In genomic region chr1:47179023-47179987, GRCh38 we compare ENCODE assay signal across 9 cellular contexts. TPM values are rescaled to one million over a fixed set of nuclear protein-coding genes. Genes with fewer than 3 reads are reported as not detected.
DNase-seq lines count a peak whose midpoint lies in the region; ATAC-seq and TF ChIP-seq lines count a peak whose summit lies in the region.
"Had no signal": no experiment of that assay in that cellular context is flagged by ENCODE, and none has a peak within 500 bp of the region (broad histone marks: within the 10 kb centered on the region; RNA-seq: fewer than 3 reads in every experiment).

No MANE protein-coding gene starts in this region.

- intact Hi-C loops in CD4-positive, alpha-beta T cell (cut with DNase I, micrococcal nuclease) = loop anchor here in 1 of 2 experiments (5.0 kb wide), 1 partner anchor 533 kb away; no protein-coding TSS in a partner anchor
- intact Hi-C loops in dorsolateral prefrontal cortex (cut with DNase I) (loop anchor here in 1 of 2 donors (5.0 to 10.0 kb wide), 2 partner anchors 435 to 548 kb away; no protein-coding TSS in a partner anchor), right lobe of liver (cut with DNase I) (no loop called here)

- H3K9me3 Mint-ChIP-seq in CD4-positive, alpha-beta T cell = no peaks in the 10 kb centered on the region

- H3K4me1 ChIP-seq in right lobe of liver = peaks cover 0 to 3% (median 0%) of the 10 kb centered on the region in 4 donors

- H3K36me3 ChIP-seq in right lobe of liver = no peaks in the 10 kb centered on the region

- WGBS in right lobe of liver (ENCODE audit: insufficient coverage, low coverage, low lambda C conversion rate, missing lambda C conversion rate) = 7% methylated on average over 28 of the region's 30 CpGs

- peak overlapping the region; percentile 78 for H3K4me3 Mint-ChIP-seq in CD4-positive, alpha-beta T cell

- H3K27ac ChIP-seq in CD4-positive, alpha-beta T cell (ENCODE audit: low read depth, low read length) = no peak overlapping the region
- peak overlapping the region in 29 of 59 donors; percentile 4 to 85 (median 35) for H3K27ac ChIP-seq in dorsolateral prefrontal cortex
- no peak overlapping the region for H3K27ac ChIP-seq in right lobe of liver

- peak; percentile 40 to 69 (median 54) for DNase-seq in CD4-positive, alpha-beta T cell
- DNase-seq in NCI-H526 treated with DMSO at 0.1 percent for 48 hours (lab: John Stamatoyannopoulos, UW) = peak; percentile 70
- DNase-seq in activated CD4-positive, alpha-beta T cell treated with anti-CD3 and anti-CD28 coated beads, Interleukin-2, amount 50 U/mL, for 1 hour = peak; percentile 64
- DNase-seq in dorsolateral prefrontal cortex = peak; percentile 51 to 92 (median 84)
- DNase-seq in right lobe of liver = peak; percentile 85 to 88 (median 86)
- DNase-seq in stimulated activated CD4-positive, alpha-beta T cell treated with anti-CD3 and anti-CD28 coated beads, Interleukin-4, amount 100 ng/mL, for 4 hours = peak; percentile 53 to 73

- H3K27me3 ChIP-seq in CD4-positive, alpha-beta T cell (ENCODE audit: control insufficient read depth, insufficient read depth, low read length) = peaks cover 22% of the 10 kb centered on the region
- H3K27me3 ChIP-seq in dorsolateral prefrontal cortex (peaks cover 0 to 21% (median 0%) of the 10 kb centered on the region in 45 donors), right lobe of liver (no peaks in the 10 kb centered on the region)

- TF ChIP-seq CTCF in CD4-positive, alpha-beta T cell (IDR thresholded peaks at IDR 0.05) = peak; percentile 73
- TF ChIP-seq CTCF in dorsolateral prefrontal cortex (IDR thresholded peaks at IDR 0.05 in 54 of 56, conservative IDR thresholded peaks at IDR 0.05 in 2 of 56; ENCODE audit: low read depth in 1 of 56, partially characterized antibody in 56 of 56) (peak; percentile 67 to 95 (median 86)), right lobe of liver (IDR thresholded peaks at IDR 0.05) (peak; percentile 89 to 92 (median 90))

- no peak for TF ChIP-seq POLR2A in right lobe of liver (IDR thresholded peaks at IDR 0.05)

- H3K27ac Mint-ChIP-seq in CD4-positive, alpha-beta T cell = no peak overlapping the region

- ATAC-seq in CD4-positive, alpha-beta T cell (ENCODE audit: poor library complexity) = peak; percentile 63
- peak; percentile 74 for ATAC-seq in GM19397 (IDR thresholded peaks at IDR 0.05; ENCODE audit: unreplicated experiment)
- peak; percentile 87 for ATAC-seq in HG03558 (IDR thresholded peaks at IDR 0.05; ENCODE audit: extremely low read depth, unreplicated experiment)
- peak; percentile 85 to 91 (median 88) for ATAC-seq in right lobe of liver

- POLR2A ChIA-PET in CD4-positive, alpha-beta T cell (lab: Charles Lee) = interaction anchor here (0.6 kb wide), 1 partner anchor 259 kb away, joined by 3 read pairs; the partner anchor contains the start of gene FOXD2

- no peaks in the 10 kb centered on the region for H3K36me3 Mint-ChIP-seq in CD4-positive, alpha-beta T cell (ENCODE audit: low read depth)

- CTCF ChIA-PET in CD4-positive, alpha-beta T cell (lab: Charles Lee) = interaction anchor here (0.6 to 2.4 kb wide), 6 partner anchors 9 to 168 kb away, joined by 3 to 17 read pairs (median 4); no protein-coding TSS in a partner anchor

- H3K9me3 ChIP-seq in CD4-positive, alpha-beta T cell (ENCODE audit: control insufficient read depth, low read length) = no peaks in the 10 kb centered on the region
- no peaks in the 10 kb centered on the region for H3K9me3 ChIP-seq in right lobe of liver

- peaks cover 15% of the 10 kb centered on the region for H3K4me1 Mint-ChIP-seq in CD4-positive, alpha-beta T cell (ENCODE audit: low read depth)

- H3K27me3 Mint-ChIP-seq in CD4-positive, alpha-beta T cell = peaks cover 69% of the 10 kb centered on the region

- H3K4me3 ChIP-seq in dorsolateral prefrontal cortex (peak overlapping the region in 58 of 59 donors; percentile 22 to 70 (median 50)), right lobe of liver (peak overlapping the region; percentile 17 to 33 (median 17))

RNA-seq across cellular contexts. Expression of gene PDZK1IP1, which starts 10.5 kb away (rescaled TPM):
- total RNA-seq in CD4-positive, alpha-beta T cell = not detected
- total RNA-seq in dorsolateral prefrontal cortex (1 to 10 TPM in 9 of 120 experiments, under 1 TPM in 11, not detected in 100; 0.60 to 2.1 (median 0.99) TPM), right lobe of liver (10 to 100 TPM in 2 of 6 experiments, 1 to 10 TPM in 2, under 1 TPM in 2; 0.24 to 44.3 (median 5.4) TPM)
- total RNA-seq: urinary bladder had no signal

RNA-seq across cellular contexts. Expression of gene CYP4A22, which starts 42.1 kb away (rescaled TPM):
- total RNA-seq in CD4-positive, alpha-beta T cell = not detected
- total RNA-seq in dorsolateral prefrontal cortex (1 to 10 TPM in 9 of 120 experiments, under 1 TPM in 93, not detected in 18; 0.18 to 1.3 (median 0.47) TPM), right lobe of liver (100 to 1,000 TPM in 1 of 6 experiments, 10 to 100 TPM in 5; 17.2 to 159 (median 48.9) TPM)
- total RNA-seq: urinary bladder had no signal

RNA-seq across cellular contexts. Expression of gene TAL1, which starts 52.7 kb away (rescaled TPM):
- not detected for total RNA-seq in CD4-positive, alpha-beta T cell
- total RNA-seq in dorsolateral prefrontal cortex (10 to 100 TPM in 7 of 120 experiments, 1 to 10 TPM in 113; 1.4 to 13.7 (median 5.1) TPM), right lobe of liver (1 to 10 TPM in 4 of 6 experiments, under 1 TPM in 2; 0.43 to 4.5 (median 1.8) TPM)

Comparison
In these comparisons a context has a peak if more than half of its experiments do, and no peak if none do; other contexts are left out.
1. RNA of gene CYP4A22, which starts 42.1 kb away (total RNA-seq): 17.2 to 159 TPM in right lobe of liver; 0.18 to 1.3 TPM in dorsolateral prefrontal cortex and not detected in CD4-positive, alpha-beta T cell; every median in the first group is over 4 times any median in the second.
2. Peak in every context shown above with its lines, with median percentiles within 50 percentile points of each other: ATAC-seq, DNase-seq and CTCF ChIP-seq.